ENCODE assay signal across 8 cellular contexts in genomic region chr3:187746479-187747335, GRCh38. TPM values are rescaled to one million over a fixed set of nuclear protein-coding genes. Genes with fewer than 3 reads are reported as not detected.
DNase-seq lines count a peak whose midpoint lies in the region; ATAC-seq and TF ChIP-seq lines count a peak whose summit lies in the region.

No MANE protein-coding gene starts in this region.

- peaks cover 34% of the 10 kb centered on the region for H3K79me2 ChIP-seq in SK-N-SH (ENCODE audit: insufficient read depth)

- no peak for ATAC-seq in SK-N-SH treated with all-trans-retinoic acid at 6 μM for 48 hours
- no peak for ATAC-seq in GM18861 (IDR thresholded peaks at IDR 0.05; ENCODE audit: unreplicated experiment)

- H2AFZ ChIP-seq in SK-N-SH (ENCODE audit: low read depth) = peak overlapping the region; percentile 70; the same call in 1 of the 2 replicates

- peak overlapping the region; percentile 81 to 94; a peak in 3 of 4 replicates for H3K4me3 ChIP-seq in SK-N-SH (ENCODE audit: low read depth in 2 of 2, low read length in 1 of 2)
- no peak overlapping the region for H3K4me3 ChIP-seq in rectal smooth muscle tissue (ENCODE audit: low read length)

- POLR2A ChIA-PET in SK-N-SH (lab: Yijun Ruan, JAX) = no interaction called here

- peak overlapping the region; percentile 93 for H3K4me2 ChIP-seq in SK-N-SH

- peak overlapping the region in 1 of 2 experiments; percentile 97; a peak in 3 of 4 replicates for H3K27ac ChIP-seq in SK-N-SH (ENCODE audit: low read depth in 2 of 2, low read length in 1 of 2)
- peak overlapping the region; percentile 96 for H3K27ac ChIP-seq in rectal smooth muscle tissue (ENCODE audit: low read depth, low read length)

- H3K9me2 ChIP-seq in SK-N-SH = no peaks in the 10 kb centered on the region

- H3K4me1 ChIP-seq in SK-N-SH (ENCODE audit: control insufficient read depth in 1 of 2, insufficient read depth in 2 of 2, low read depth in 1 of 2, low read length in 1 of 2) = peaks cover 11 to 13% of the 10 kb centered on the region in 2 experiments; a peak in 2 of 4 replicates
- peaks cover 20% of the 10 kb centered on the region for H3K4me1 ChIP-seq in rectal smooth muscle tissue (ENCODE audit: control insufficient read depth, insufficient read depth, low read length)

- 30% methylated on average over 11 of the region's 11 CpGs for WGBS in SK-N-SH (ENCODE audit: low lambda C conversion rate)

- TF ChIP-seq RAD21 in SK-N-SH (IDR thresholded peaks at IDR 0.05; ENCODE audit: low read length) = no peak

- peak overlapping the region; percentile 93 for H3K9ac ChIP-seq in SK-N-SH
- peak overlapping the region; percentile 26 for H3K9ac ChIP-seq in rectal smooth muscle tissue (ENCODE audit: low read length)

- H3F3A ChIP-seq in SK-N-SH (replicated peaks; ENCODE audit: insufficient read depth) = no peaks in the 10 kb centered on the region

- no peaks in the 10 kb centered on the region for H3K9me3 ChIP-seq in SK-N-SH

- TF ChIP-seq CTCF in SK-N-SH (IDR thresholded peaks at IDR 0.05) = no peak

- CTCF ChIA-PET in SK-N-SH (lab: Yijun Ruan, JAX) = interaction anchor here (0.9 to 4.6 kb wide), 12 partner anchors 8 to 1486 kb away, joined by 3 to 61 read pairs (median 4); no protein-coding TSS in a partner anchor

- H3K27me3 ChIP-seq in SK-N-SH (ENCODE audit: insufficient read depth) (no peaks in the 10 kb centered on the region), rectal smooth muscle tissue (ENCODE audit: control insufficient read depth, insufficient read depth, low read length) (no peaks in the 10 kb centered on the region)

- DNase-seq in SK-N-SH (no peak), glomerular visceral epithelial cell (ENCODE audit: extremely low spot score) (peak; percentile 10), HUDEP-2 (lab: John Stamatoyannopoulos, UW; ENCODE audit: unreplicated experiment in 76 of 76) (no peak), GDM1 (lab: John Stamatoyannopoulos, UW) (no peak)
- peak; percentile 37 to 50 for DNase-seq in activated T-cell treated with anti-CD3 and anti-CD28 coated beads, Interleukin-2, amount 50 U/mL, for 48 hours

- no peaks in the 10 kb centered on the region; the same call in 1 of the 2 replicates for H4K20me1 ChIP-seq in SK-N-SH (ENCODE audit: insufficient read depth)

- no peak for TF ChIP-seq EP300 in SK-N-SH (IDR thresholded peaks at IDR 0.05; ENCODE audit: borderline replicate concordance in 1 of 2, low read depth in 1 of 2, low read length in 1 of 2)

- no peaks in the 10 kb centered on the region for H3K36me3 ChIP-seq in SK-N-SH (replicated peaks in 1 of 2; ENCODE audit: control insufficient read depth in 1 of 2, insufficient read depth in 2 of 2, low read length in 1 of 2)
- H3K36me3 ChIP-seq in rectal smooth muscle tissue (ENCODE audit: control insufficient read depth, insufficient read depth, low read length) = no peaks in the 10 kb centered on the region

TF ChIP-seq in SK-N-SH, 30 proteins besides CTCF, POLR2A, EP300 and RAD21 (continues in another document):
- TF ChIP-seq USF1 (IDR thresholded peaks at IDR 0.05; ENCODE audit: borderline replicate concordance, low read depth) (no peak), PBX3 (IDR thresholded peaks at IDR 0.05) (no peak), NRF1 (IDR thresholded peaks at IDR 0.05; ENCODE audit: low read depth, low read length) (no peak), IRF3 (IDR thresholded peaks at IDR 0.05; ENCODE audit: low read depth, low read length) (no peak), CHD2 (IDR thresholded peaks at IDR 0.05; ENCODE audit: low read length, partially characterized antibody) (no peak), TAF1 (IDR thresholded peaks at IDR 0.05; ENCODE audit: borderline replicate concordance, low read depth, low read length) (no peak), TCF12 (IDR thresholded peaks at IDR 0.05) (no peak), TEAD4 (IDR thresholded peaks at IDR 0.05; ENCODE audit: borderline replicate concordance, insufficient read depth) (no peak), YY1 (IDR thresholded peaks at IDR 0.05; ENCODE audit: low read depth) (no peak), ELF1 (IDR thresholded peaks at IDR 0.05) (no peak), SIN3A (IDR thresholded peaks at IDR 0.05; ENCODE audit: borderline replicate concordance, low read depth, low read length) (no peak)

TF ChIP-seq in SK-N-SH treated with all-trans-retinoic acid at 6 μM for 48 hours, 23 proteins besides CTCF, POLR2A, EP300 and RAD21 (continues in another document):
- TF ChIP-seq TSHZ2 (CRISPR knock-in tag; IDR thresholded peaks at IDR 0.05) = no peak
- TF ChIP-seq ZFP30 (CRISPR knock-in tag; IDR thresholded peaks at IDR 0.05) = no peak
- TF ChIP-seq ZFP3 (CRISPR knock-in tag; IDR thresholded peaks at IDR 0.05) = no peak
- no peak for TF ChIP-seq CSDC2 (CRISPR knock-in tag; IDR thresholded peaks at IDR 0.05)
- TF ChIP-seq CREB5 (CRISPR knock-in tag; IDR thresholded peaks at IDR 0.05; ENCODE audit: low read depth) = no peak
- TF ChIP-seq ESRRG (CRISPR knock-in tag; IDR thresholded peaks at IDR 0.05) = no peak
- TF ChIP-seq PPARA (CRISPR knock-in tag; IDR thresholded peaks at IDR 0.05; ENCODE audit: borderline replicate concordance) = no peak
- TF ChIP-seq BACH2 (CRISPR knock-in tag; IDR thresholded peaks at IDR 0.05; ENCODE audit: borderline replicate concordance) = no peak
- TF ChIP-seq PATZ1 (CRISPR knock-in tag; IDR thresholded peaks at IDR 0.05; ENCODE audit: borderline replicate concordance) = no peak
- TF ChIP-seq TCF4 (CRISPR knock-in tag; IDR thresholded peaks at IDR 0.05; ENCODE audit: borderline replicate concordance) = no peak
- no peak for TF ChIP-seq ZNF565 (CRISPR knock-in tag; conservative IDR thresholded peaks at IDR 0.05; ENCODE audit: low read depth)
- TF ChIP-seq SNAI2 (CRISPR knock-in tag; IDR thresholded peaks at IDR 0.05) = no peak
- no peak for TF ChIP-seq ZNF8 (CRISPR knock-in tag; IDR thresholded peaks at IDR 0.05)
- no peak for TF ChIP-seq GLIS3 (CRISPR knock-in tag; IDR thresholded peaks at IDR 0.05)
- no peak for TF ChIP-seq OSR1 (CRISPR knock-in tag; IDR thresholded peaks at IDR 0.05)

RNA-seq across cellular contexts. Expression of gene BCL6, which starts 1.4 kb away (rescaled TPM):
- 13.8 and 14.0 TPM in 2 replicates for polyA plus RNA-seq in SK-N-SH (2012; rRNA removed)
- polyA plus RNA-seq in SK-N-SH (2012; cell fraction: cytosol; rRNA removed) = 6.0 and 7.6 TPM in 2 replicates
- polyA plus RNA-seq in SK-N-SH (2012; cell fraction: nucleus; rRNA removed) = 71.7 and 72.8 TPM in 2 replicates

RNA-seq across cellular contexts. Expression of gene RTP2, which starts 44.4 kb away (rescaled TPM):
- 0.07 TPM in 1 of 2 replicates, not detected in the other for polyA plus RNA-seq in SK-N-SH (2012; rRNA removed)
- polyA plus RNA-seq in SK-N-SH (2012; cell fraction: cytosol; rRNA removed) = not detected in 2 replicates
- not detected in 2 replicates for polyA plus RNA-seq in SK-N-SH (2012; cell fraction: nucleus; rRNA removed)

Comparison
In these comparisons a context has a peak if more than half of its experiments do, and no peak if none do; other contexts are left out.
1. DNase-seq: peak in activated T-cell treated with anti-CD3 and anti-CD28 coated beads, Interleukin-2, amount 50 U/mL, for 48 hours (2 of 2) and glomerular visceral epithelial cell (single experiment); none in SK-N-SH (single experiment), HUDEP-2 (0 of 76) and GDM1 (single experiment).